Comparison of ENCODE assay signal across 1 cellular context in the genomic region with DNA sequence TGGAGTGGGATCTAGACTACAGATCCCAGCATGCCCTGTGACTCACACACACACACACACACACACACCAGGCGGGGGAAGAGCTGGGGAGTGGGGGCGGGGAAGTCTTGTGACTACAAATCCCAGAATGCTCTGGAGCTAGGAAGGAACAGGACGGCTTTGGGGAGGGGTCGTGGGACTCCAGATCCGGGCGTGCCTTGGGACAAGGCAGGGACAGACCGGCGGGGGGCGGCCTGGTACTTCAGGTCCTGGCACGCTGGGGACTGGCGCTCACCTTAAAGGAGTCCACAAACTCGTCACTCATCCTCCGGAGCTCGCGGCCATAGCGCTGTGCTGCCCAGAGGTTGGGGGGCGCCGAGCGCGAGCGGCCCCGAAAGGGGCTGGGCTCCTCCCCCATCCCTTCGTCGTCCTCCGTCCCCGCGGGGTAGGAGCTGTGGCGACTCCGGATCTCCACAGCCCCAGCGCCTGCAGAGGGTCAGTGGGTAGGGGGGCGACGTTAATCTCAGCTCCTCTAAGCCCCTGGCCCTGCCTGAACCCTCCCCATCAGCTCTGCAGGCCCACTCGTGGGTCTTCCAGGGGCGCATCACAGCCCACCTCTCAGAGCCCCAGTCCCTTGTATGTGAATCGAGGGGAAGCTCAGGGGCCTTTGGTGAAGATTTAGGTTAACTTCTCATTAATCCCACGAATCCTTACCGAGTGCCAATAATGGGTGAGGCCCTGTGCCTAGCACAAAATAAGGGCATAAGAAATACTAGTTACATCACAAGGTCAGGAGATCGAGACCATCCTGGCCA.
TF ChIP-seq lines count a peak whose summit lies in the region.

No MANE protein-coding gene starts in this region.

TF ChIP-seq in endothelial cell of umbilical vein, 7 proteins besides CTCF, POLR2A, EP300 and RAD21:
- TF ChIP-seq POLR2AphosphoS5 (IDR thresholded peaks at IDR 0.05; ENCODE audit: insufficient read depth, low read depth, low read length) (peak; percentile 82), GATA2 (IDR thresholded peaks at IDR 0.05; ENCODE audit: insufficient read depth, insufficient read length, low read depth, low read length) (no peak)
